27 cellular contexts compared by ENCODE assay signal in genomic region chr2:46175409-46175808, GRCh38.
A peak's percentile ranks its signal among the peaks of the same experiment; 100 is the strongest.
DNase-seq lines count a peak whose midpoint lies in the region; ATAC-seq, FAIRE-seq and TF ChIP-seq lines count a peak whose summit lies in the region.
"Had no signal": no experiment of that assay in that cellular context is flagged by ENCODE, and none has a peak within 500 bp of the region (broad histone marks: within the 10 kb centered on the region; RNA-seq: fewer than 3 reads in every experiment).

No MANE protein-coding gene starts in this region.

- H3K27ac Mint-ChIP-seq in naive thymus-derived CD4-positive, alpha-beta T cell = no peak overlapping the region
- H3K27ac Mint-ChIP-seq: activated naive CD8-positive, alpha-beta T cell; brain; CD14-positive monocyte; H9; mesothelial cell of epicardium; T-helper 2 cell treated with Interferon-gamma antibody and Interleukin-4, amounts not matched to agents 5 μg/mL and 100 μg/mL, for 36 hours had no signal

- no peak overlapping the region for H3K4me2 ChIP-seq in K562 (ENCODE audit: insufficient read depth, low read length)

- H3K79me2 ChIP-seq in K562 (ENCODE audit: control insufficient read depth, insufficient read depth, low read length) = no peaks in the 10 kb centered on the region

- intact Hi-C loops in K562 (cut with micrococcal nuclease) = no loop called here
- intact Hi-C loops in naive thymus-derived CD4-positive, alpha-beta T cell (cut with micrococcal nuclease) = loop anchor here in 1 of 2 donors (10.0 kb wide), 1 partner anchor 189 kb away; no protein-coding TSS in a partner anchor

- TF ChIP-seq RAD21 in Ishikawa (IDR thresholded peaks at IDR 0.05; ENCODE audit: low read depth) (no peak), K562 (CRISPR knock-in tag; conservative IDR thresholded peaks at IDR 0.05 in 1 of 2, IDR thresholded peaks at IDR 0.05 in 1 of 2) (no peak)

- H3K4me3 Mint-ChIP-seq in naive thymus-derived CD4-positive, alpha-beta T cell = no peak overlapping the region
- H3K4me3 Mint-ChIP-seq: activated naive CD8-positive, alpha-beta T cell; brain; CD14-positive monocyte; H9; mesothelial cell of epicardium; T-helper 2 cell treated with Interferon-gamma antibody and Interleukin-4, amounts not matched to agents 5 μg/mL and 100 μg/mL, for 36 hours had no signal

- H3K27ac ChIP-seq in K562 (ENCODE audit: extremely low read depth, low read depth, low read length) = no peak overlapping the region
- no peak overlapping the region for H3K27ac ChIP-seq in naive thymus-derived CD4-positive, alpha-beta T cell (ENCODE audit: low read depth, low read length)
- H3K27ac ChIP-seq: colonic mucosa, heart right ventricle, left ventricle myocardium inferior, SK-N-MC, uterus, WERI-Rb-1 had no signal

- CTCF ChIA-PET in K562 (lab: Yijun Ruan, JAX; ENCODE audit: low intra/inter-chr PET ratio) = no interaction called here
- CTCF ChIA-PET in naive thymus-derived CD4-positive, alpha-beta T cell (lab: Charles Lee) = no interaction called here

- WGBS in K562 (ENCODE audit: insufficient coverage, low coverage, missing lambda C conversion rate) = 60% methylated on average over 4 of the region's 4 CpGs

- H3K9me3 ChIP-seq in K562 (replicated peaks; ENCODE audit: control insufficient read depth, insufficient read depth, low read depth, low read length) = no peaks in the 10 kb centered on the region
- H3K9me3 ChIP-seq in naive thymus-derived CD4-positive, alpha-beta T cell (ENCODE audit: control insufficient read depth in 2 of 3, low read length in 3 of 3) = no peaks in the 10 kb centered on the region
- H3K9me3 ChIP-seq: colonic mucosa, heart right ventricle, left ventricle myocardium inferior, uterus had no signal

- H3K4me1 ChIP-seq in K562 (replicated peaks in 1 of 2; ENCODE audit: control insufficient read depth in 2 of 2, insufficient read depth in 2 of 2, low read length in 2 of 2) = peaks cover 0 to 5% of the 10 kb centered on the region in 2 experiments; a peak in 3 of 5 replicates
- peaks cover 0 to 10% of the 10 kb centered on the region in 2 donors for H3K4me1 ChIP-seq in naive thymus-derived CD4-positive, alpha-beta T cell (ENCODE audit: control insufficient read depth in 2 of 2, insufficient read depth in 2 of 2, low read length in 2 of 2)
- H3K4me1 ChIP-seq: colonic mucosa had no signal

- TF ChIP-seq EP300 in Ishikawa (IDR thresholded peaks at IDR 0.05; ENCODE audit: borderline replicate concordance) = no peak
- TF ChIP-seq EP300 in K562 (IDR thresholded peaks at IDR 0.05; ENCODE audit: low read length) = no peak

- H3K36me3 ChIP-seq in K562 (ENCODE audit: control insufficient read depth, insufficient read depth, low read length) = no peaks in the 10 kb centered on the region
- no peaks in the 10 kb centered on the region for H3K36me3 ChIP-seq in naive thymus-derived CD4-positive, alpha-beta T cell (ENCODE audit: control insufficient read depth in 2 of 3, insufficient read depth in 3 of 3, low read length in 3 of 3)
- H3K36me3 ChIP-seq: colonic mucosa, heart right ventricle, left ventricle myocardium inferior, uterus, WERI-Rb-1 had no signal

- peaks cover 10 to 40% (median 12%) of the 10 kb centered on the region in 7 donors for H3K4me1 Mint-ChIP-seq in naive thymus-derived CD4-positive, alpha-beta T cell

- H3K9me1 ChIP-seq in K562 (ENCODE audit: control insufficient read depth, insufficient read depth, low read length) = no peaks in the 10 kb centered on the region

- TF ChIP-seq CTCF in AG10803 (conservative IDR thresholded peaks at IDR 0.05; ENCODE audit: low read length) (no peak), K562 (IDR thresholded peaks at IDR 0.05 in 2 of 3, conservative IDR thresholded peaks at IDR 0.05 in 1 of 3; ENCODE audit: insufficient read depth in 2 of 3, low read depth in 1 of 3, low read length in 3 of 3) (no peak)

- no peaks in the 10 kb centered on the region for H3K27me3 Mint-ChIP-seq in naive thymus-derived CD4-positive, alpha-beta T cell
- H3K27me3 Mint-ChIP-seq: activated naive CD8-positive, alpha-beta T cell; brain had no signal

- H3K36me3 Mint-ChIP-seq in naive thymus-derived CD4-positive, alpha-beta T cell = peaks cover 0 to 7% (median 0%) of the 10 kb centered on the region in 5 donors
- H3K36me3 Mint-ChIP-seq: brain, CD14-positive monocyte, mesothelial cell of epicardium had no signal

- no peak overlapping the region for H3K9ac ChIP-seq in K562 (ENCODE audit: insufficient read depth in 1 of 2, low read depth in 2 of 2, low read length in 2 of 2)

- no peak for FAIRE-seq in K562 (lab: Jason Lieb, UNC)
- FAIRE-seq: endometrium had no signal

- POLR2A ChIA-PET in K562 (lab: Yijun Ruan, JAX) = interaction anchor here (0.6 kb wide), 1 partner anchor 53 kb away, joined by 3 read pairs; no protein-coding TSS in a partner anchor
- POLR2A ChIA-PET in naive thymus-derived CD4-positive, alpha-beta T cell (lab: Charles Lee) = no interaction called here

- ATAC-seq in K562 = no peak
- ATAC-seq in naive thymus-derived CD4-positive, alpha-beta T cell = no peak
- ATAC-seq: heart right ventricle had no signal

- H3K9me3 Mint-ChIP-seq in naive thymus-derived CD4-positive, alpha-beta T cell = peaks cover 0 to 3% (median 0%) of the 10 kb centered on the region in 11 donors
- H3K9me3 Mint-ChIP-seq: brain; CD14-positive monocyte; H9; mesothelial cell of epicardium; T-helper 2 cell treated with Interferon-gamma antibody and Interleukin-4, amounts not matched to agents 5 μg/mL and 100 μg/mL, for 36 hours had no signal

- peaks cover 0 to 8% of the 10 kb centered on the region in 2 experiments; a peak in 4 of 5 replicates for H3K27me3 ChIP-seq in K562 (ENCODE audit: control insufficient read depth in 2 of 2, insufficient read depth in 2 of 2, low read length in 2 of 2)
- no peaks in the 10 kb centered on the region for H3K27me3 ChIP-seq in naive thymus-derived CD4-positive, alpha-beta T cell (ENCODE audit: control insufficient read depth in 2 of 2, insufficient read depth in 2 of 2, low read length in 2 of 2)
- H3K27me3 ChIP-seq: colonic mucosa, heart right ventricle, uterus had no signal

- in situ Hi-C loops in K562 (cut with MboI) = no loop called here

- DNase-seq in AG10803 (ENCODE audit: low read depth) = peak; percentile 64
- no peak for DNase-seq in K562 (ENCODE audit: extremely low read depth in 1 of 4, low spot score in 3 of 4)
- DNase-seq in kidney tubule cell (ENCODE audit: low spot score) = peak; percentile 26
- DNase-seq in naive thymus-derived CD4-positive, alpha-beta T cell = no peak
- no peak for DNase-seq in AG20443 (ENCODE audit: low spot score)
- DNase-seq in NCI-H510A (lab: John Stamatoyannopoulos, UW) = no peak
- DNase-seq in OCI-M2 (lab: John Stamatoyannopoulos, UW; ENCODE audit: unreplicated experiment) = no peak
- DNase-seq: activated CD4-positive, alpha-beta T cell treated with anti-CD3 and anti-CD28 coated beads, Interleukin-2, amount 50 U/mL, for 1 hour; GF-D8; H9; heart right ventricle; left ventricle myocardium inferior; NCI-H1092; NCI-H2029; NCI-H345; posterior cingulate gyrus; uterus; WERI-Rb-1 had no signal

- no peak overlapping the region for H2AFZ ChIP-seq in K562 (ENCODE audit: low read depth, low read length)

- no peaks in the 10 kb centered on the region; the same call in 1 of the 2 replicates for H4K20me1 ChIP-seq in K562 (replicated peaks; ENCODE audit: control insufficient read depth, insufficient read depth, low read length)

- no peak for TF ChIP-seq POLR2A in K562 (conservative IDR thresholded peaks at IDR 0.05)

- BruUV-seq in K562 (replicated peaks; lab: Mats Ljungman, UMichigan) = no TSS peak

- no peak overlapping the region for H3K4me3 ChIP-seq in AG10803 (ENCODE audit: low read length)
- H3K4me3 ChIP-seq in K562 = no peak overlapping the region
- H3K4me3 ChIP-seq in naive thymus-derived CD4-positive, alpha-beta T cell (ENCODE audit: low read length) = no peak overlapping the region
- H3K4me3 ChIP-seq: colonic mucosa, heart right ventricle, left ventricle myocardium inferior, SK-N-MC, uterus had no signal

TF ChIP-seq in Ishikawa, 13 proteins besides CTCF, POLR2A, EP300 and RAD21 (continues in another document):
- TF ChIP-seq ZBTB7A (IDR thresholded peaks at IDR 0.05; ENCODE audit: low read depth) (no peak), TAF1 (IDR thresholded peaks at IDR 0.05; ENCODE audit: low read depth) (no peak), TCF12 (IDR thresholded peaks at IDR 0.05; ENCODE audit: low read depth) (no peak), EGR1 (IDR thresholded peaks at IDR 0.05) (no peak)

TF ChIP-seq in K562, 482 proteins besides CTCF, POLR2A, EP300 and RAD21:
- no peak for TF ChIP-seq U2AF2 (optimal IDR thresholded peaks at IDR 0.05; ENCODE audit: low read depth, low read length)
- TF ChIP-seq NFIC (IDR thresholded peaks at IDR 0.05) = peak; percentile 14; the same call in 1 of the 2 replicates
- TF ChIP-seq RBM25 (IDR thresholded peaks at IDR 0.05; ENCODE audit: low read depth, low read length, severe bottlenecking) = peak; percentile 21

Comparison
In these comparisons a context has a peak if more than half of its experiments do, and no peak if none do; other contexts are left out.
1. DNase-seq: peak in AG10803 (single experiment) and kidney tubule cell (single experiment); none in K562 (0 of 4), naive thymus-derived CD4-positive, alpha-beta T cell (0 of 9), AG20443 (single experiment), NCI-H510A (single experiment) and OCI-M2 (single experiment).